ENCODE assay signal across 18 cellular contexts in genomic region chr15:70772402-70772801, GRCh38. TPM values are rescaled to one million over a fixed set of nuclear protein-coding genes. Genes with fewer than 3 reads are reported as not detected.
DNase-seq lines count a peak whose midpoint lies in the region; FAIRE-seq and TF ChIP-seq lines count a peak whose summit lies in the region.
"Had no signal": no experiment of that assay in that cellular context is flagged by ENCODE, and none has a peak within 500 bp of the region (broad histone marks: within the 10 kb centered on the region; RNA-seq: fewer than 3 reads in every experiment).

No MANE protein-coding gene starts in this region.

- 0 out of 2 replicates have a peak overlapping the region, but pooled peaks have one; percentile 4 for H3K27ac ChIP-seq in GM23248
- H3K27ac ChIP-seq: 22Rv1; BLaER1 treated with 17β-estradiol and CSF1 and Interleukin-3, amounts not matched to agents 10 nM and 100 nM had no signal

- FAIRE-seq in RCC 7860 (lab: Jason Lieb, UNC) (no peak), D721Med (lab: Jason Lieb, UNC) (no peak)
- FAIRE-seq: GM19239, H54 had no signal

- no peak overlapping the region for H2AFZ ChIP-seq in GM23248

- intact Hi-C loops in CD14-positive monocyte (cut with micrococcal nuclease) = no loop called here

- no peak overlapping the region for H3K27ac Mint-ChIP-seq in CD14-positive monocyte
- H3K27ac Mint-ChIP-seq: CD4-positive, alpha-beta T cell; IgD-negative memory B cell had no signal

- no peaks in the 10 kb centered on the region for H3K36me3 ChIP-seq in GM23248 (ENCODE audit: low read depth)
- H3K36me3 ChIP-seq: BLaER1 treated with 17β-estradiol and CSF1 and Interleukin-3, amounts not matched to agents 10 nM and 100 nM had no signal

- no peaks in the 10 kb centered on the region for H3K9me3 ChIP-seq in GM23248 (ENCODE audit: low read depth)
- H3K9me3 ChIP-seq: BLaER1 treated with 17β-estradiol and CSF1 and Interleukin-3, amounts not matched to agents 10 nM and 100 nM had no signal

- H3K4me3 ChIP-seq in GM23248 (no peak overlapping the region), fibroblast of mammary gland (ENCODE audit: control insufficient read depth, low read depth, low read length) (no peak overlapping the region)
- H3K4me3 ChIP-seq: BLaER1 treated with 17β-estradiol and CSF1 and Interleukin-3, amounts not matched to agents 10 nM and 100 nM had no signal

- no peak overlapping the region for H3K9ac ChIP-seq in GM23248
- H3K9ac ChIP-seq: BLaER1 treated with 17β-estradiol and CSF1 and Interleukin-3, amounts not matched to agents 10 nM and 100 nM had no signal

- no peak overlapping the region for H3K4me2 ChIP-seq in GM23248 (ENCODE audit: unreplicated experiment)
- H3K4me2 ChIP-seq: BLaER1 treated with 17β-estradiol and CSF1 and Interleukin-3, amounts not matched to agents 10 nM and 100 nM had no signal

- WGBS in GM23248 (ENCODE audit: low coverage in 1 of 2, low lambda C conversion rate in 2 of 2, missing lambda C conversion rate in 2 of 2), 2 experiments = 90% methylated on average over 3 of the region's 3 CpGs; no CpG with 5 or more reads in 1 of the 2 experiments

- no peaks in the 10 kb centered on the region for H3K27me3 ChIP-seq in GM23248 (replicated peaks; ENCODE audit: insufficient read depth)
- H3K27me3 ChIP-seq: BLaER1 treated with 17β-estradiol and CSF1 and Interleukin-3, amounts not matched to agents 10 nM and 100 nM had no signal

- peaks cover 0 to 9% (median 3%) of the 10 kb centered on the region in 3 donors for H3K27me3 Mint-ChIP-seq in CD14-positive monocyte (ENCODE audit: low read depth in 3 of 3)
- H3K27me3 Mint-ChIP-seq: CD4-positive, alpha-beta T cell had no signal

- H3K9me2 ChIP-seq in GM23248 (ENCODE audit: insufficient read depth) = no peaks in the 10 kb centered on the region

- no peaks in the 10 kb centered on the region for H3K79me2 ChIP-seq in GM23248 (ENCODE audit: insufficient read depth)

- H3K9me3 Mint-ChIP-seq in CD14-positive monocyte = peaks cover 0 to 10% (median 2%) of the 10 kb centered on the region in 7 donors
- H3K9me3 Mint-ChIP-seq: CD4-positive, alpha-beta T cell had no signal

- in situ Hi-C loops in GM23248 (cut with MboI) = no loop called here

- H3K4me3 Mint-ChIP-seq in CD14-positive monocyte = no peak overlapping the region
- H3K4me3 Mint-ChIP-seq: CD4-positive, alpha-beta T cell; IgD-negative memory B cell had no signal

- H4K20me1 ChIP-seq in GM23248 (ENCODE audit: insufficient read depth) = no peaks in the 10 kb centered on the region
- H4K20me1 ChIP-seq: BLaER1 treated with 17β-estradiol and CSF1 and Interleukin-3, amounts not matched to agents 10 nM and 100 nM had no signal

- peaks cover 36% of the 10 kb centered on the region for H3K4me1 ChIP-seq in GM23248 (ENCODE audit: insufficient read depth)

- peaks cover 30% of the 10 kb centered on the region for H3F3A ChIP-seq in GM23248 (ENCODE audit: insufficient read depth)

- H3K4me1 Mint-ChIP-seq in CD14-positive monocyte = peaks cover 18% of the 10 kb centered on the region

- DNase-seq in AG08395 (ENCODE audit: low spot score) = peak; percentile 26
- DNase-seq in GM23248 = peak; percentile 69
- DNase-seq in RCC 7860 (ENCODE audit: low spot score) = peak; percentile 32
- DNase-seq in fibroblast of mammary gland (ENCODE audit: low read depth) = peak; percentile 49
- DNase-seq in SIG-M5 treated with dmso at 0.1 percent for 504 hours (lab: John Stamatoyannopoulos, UW; ENCODE audit: unreplicated experiment) = no peak
- no peak for DNase-seq in D721Med (ENCODE audit: insufficient read length, low spot score)
- DNase-seq in CD14-positive monocyte (ENCODE audit: low spot score) = no peak
- no peak for DNase-seq in islet precursor cell
- DNase-seq: Calu3; CD4-positive, alpha-beta T cell; DMS79; EL; GDM1 had no signal

- no peaks in the 10 kb centered on the region for H3K36me3 Mint-ChIP-seq in CD14-positive monocyte
- H3K36me3 Mint-ChIP-seq: IgD-negative memory B cell had no signal

- TF ChIP-seq CTCF in fibroblast of mammary gland (conservative IDR thresholded peaks at IDR 0.05; ENCODE audit: control insufficient read depth, insufficient read depth, low read depth, low read length) (no peak), D721Med (IDR thresholded peaks at IDR 0.05; ENCODE audit: insufficient read depth, missing control alignments) (no peak), CD14-positive monocyte (IDR thresholded peaks at IDR 0.05) (no peak)

RNA-seq across cellular contexts. Expression of gene UACA, which starts 9.0 kb away (rescaled TPM):
- 47.0 and 64.0 TPM in 2 replicates for total RNA-seq in GM23248 (2014; rRNA removed; shearing (Covaris generic))
- polyA plus RNA-seq in GM23248 (2016; fragmentation: Nextera tagmentation; extraction: Ambion mirVana) = 128 and 135 TPM in 2 replicates
- 1 to 10 TPM; 1.7 to 3.1 TPM for polyA plus RNA-seq in CD14-positive monocyte

Comparison
In these comparisons a context has a peak if more than half of its experiments do, and no peak if none do; other contexts are left out.
1. DNase-seq: peak in AG08395 (single experiment), GM23248 (single experiment), RCC 7860 (single experiment) and fibroblast of mammary gland (single experiment); none in SIG-M5 treated with dmso at 0.1 percent for 504 hours (single experiment), D721Med (single experiment), CD14-positive monocyte (single experiment) and islet precursor cell (single experiment).
2. RNA of gene UACA, which starts 9.0 kb away (polyA plus RNA-seq): 128 to 135 TPM in GM23248; 1.7 to 3.1 TPM in CD14-positive monocyte; every median in the first group is over 10 times any median in the second.